In genomic region chr12:26058308-26058707, GRCh38 we compare ENCODE assay signal across 17 cellular contexts.
DNase-seq lines count a peak whose midpoint lies in the region; ATAC-seq and TF ChIP-seq lines count a peak whose summit lies in the region.
"Had no signal": no experiment of that assay in that cellular context is flagged by ENCODE, and none has a peak within 500 bp of the region (broad histone marks: within the 10 kb centered on the region; RNA-seq: fewer than 3 reads in every experiment).

No MANE protein-coding gene starts in this region.

- ATAC-seq in left ventricle myocardium superior, result no peak
- ATAC-seq: pancreas had no signal

- no peak overlapping the region for H3K27ac ChIP-seq in 22Rv1
- H3K27ac ChIP-seq: breast epithelium, pancreas, skin epidermis had no signal

- intact Hi-C loops in left ventricle myocardium superior (cut with micrococcal nuclease), result no loop called here

- TF ChIP-seq CTCF in 22Rv1 (IDR thresholded peaks at IDR 0.05), result peak; percentile 35
- TF ChIP-seq CTCF in GM12873 (IDR thresholded peaks at IDR 0.05; ENCODE audit: insufficient read depth, low read depth, low read length, missing control alignments), result peak; percentile 17
- TF ChIP-seq CTCF in astrocyte of the spinal cord (IDR thresholded peaks at IDR 0.05; ENCODE audit: low read depth, low read length), result peak; percentile 5

- peak; percentile 16 to 19 for DNase-seq in Kasumi-1 (lab: John Stamatoyannopoulos, UW)
- no peak for DNase-seq in astrocyte of the spinal cord (ENCODE audit: low read depth, low spot score)
- DNase-seq in stimulated activated CD4-positive, alpha-beta T cell treated with anti-CD3 and anti-CD28 coated beads, Interleukin-15, amount 100 ng/mL, for 24 hours, result no peak
- DNase-seq in activated CD4-positive, alpha-beta T cell treated with anti-CD3 and anti-CD28 coated beads, Interleukin-2, amount 50 U/mL, for 48 hours, result no peak
- DNase-seq in T-helper 9 cell, result no peak
- DNase-seq in left ventricle myocardium superior, result no peak
- DNase-seq: activated CD4-positive, alpha-beta T cell treated with anti-CD3 and anti-CD28 coated beads, Interleukin-2, amount 10 ng/mL, durations not matched to agents 24 days and 14 days; activated T-cell treated with anti-CD3 and anti-CD28 coated beads, Interleukin-2, amount 50 U/mL, for 24 hours; NCI-H2081 treated with DMSO at 0.1 percent for 48 hours; NCI-H82; pancreas; SIG-M5; stimulated activated naive CD4-positive, alpha-beta T cell treated with Interleukin-2 at 50 U/mL for 16 hours had no signal

- H3K4me3 ChIP-seq in astrocyte of the spinal cord (ENCODE audit: low read depth, low read length), result no peak overlapping the region
- H3K4me3 ChIP-seq: breast epithelium, pancreas, skin epidermis had no signal

- in situ Hi-C loops in astrocyte of the spinal cord (cut with HindIII; ENCODE audit: low sequenced_read_pairs), result no loop called here

Comparison
In these comparisons a context has a peak if more than half of its experiments do, and no peak if none do; other contexts are left out.
1. DNase-seq: peak in Kasumi-1 (2 of 2); none in astrocyte of the spinal cord (single experiment), stimulated activated CD4-positive, alpha-beta T cell treated with anti-CD3 and anti-CD28 coated beads, Interleukin-15, amount 100 ng/mL, for 24 hours (single experiment), activated CD4-positive, alpha-beta T cell treated with anti-CD3 and anti-CD28 coated beads, Interleukin-2, amount 50 U/mL, for 48 hours (0 of 2), T-helper 9 cell (single experiment) and left ventricle myocardium superior (single experiment).
2. Peak in every context shown above with its lines, with median percentiles within 50 percentile points of each other: CTCF ChIP-seq.